Comparison of ENCODE assay signal across 1 cellular context in the genomic region with DNA sequence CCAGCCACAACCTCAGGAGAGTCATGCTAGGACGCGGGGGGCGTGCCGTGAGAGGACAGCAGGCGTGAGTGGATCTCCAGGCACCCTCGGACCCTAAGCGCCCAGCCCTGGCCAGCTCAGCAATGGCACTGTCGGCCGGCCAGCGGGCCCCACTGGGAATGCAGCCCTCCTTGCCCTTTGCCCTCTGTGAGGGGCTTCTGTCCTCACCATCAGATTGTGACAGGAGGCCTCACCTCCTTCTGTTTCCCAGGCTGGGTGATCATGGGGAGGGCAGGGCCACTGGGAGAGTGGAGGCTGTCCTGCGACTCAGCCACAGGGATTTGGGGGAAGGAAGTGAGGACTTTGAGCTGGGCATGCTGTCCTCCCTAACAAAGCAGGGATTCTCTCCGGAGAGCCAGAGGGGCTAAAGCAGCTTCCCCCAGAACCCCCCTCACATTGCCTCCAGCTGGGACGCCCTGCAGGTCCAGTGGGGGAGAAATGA.
TF ChIP-seq lines count a peak whose summit lies in the region.

No MANE protein-coding gene starts in this region.

TF ChIP-seq in HepG2, 621 proteins besides CTCF, POLR2A, EP300 and RAD21 (continued from another document and continues in another):
- TF ChIP-seq ZNF275 (CRISPR knock-in tag; IDR thresholded peaks at IDR 0.05; ENCODE audit: borderline replicate concordance) (no peak), RBFOX2 (IDR thresholded peaks at IDR 0.05; ENCODE audit: low read depth, low read length) (no peak), AFF4 (CRISPR knock-in tag; IDR thresholded peaks at IDR 0.05) (no peak), ZNF460 (CRISPR knock-in tag; IDR thresholded peaks at IDR 0.05; ENCODE audit: borderline replicate concordance) (0 out of 2 replicates have a peak, but pooled peaks have one; percentile 16), MEF2D (CRISPR knock-in tag; IDR thresholded peaks at IDR 0.05) (no peak), NCOA1 (CRISPR knock-in tag; IDR thresholded peaks at IDR 0.05) (no peak), ARNT (IDR thresholded peaks at IDR 0.05) (no peak), ZNF543 (CRISPR knock-in tag; IDR thresholded peaks at IDR 0.05) (no peak), MTA3 (CRISPR knock-in tag; IDR thresholded peaks at IDR 0.05) (no peak), ZNF230 (CRISPR knock-in tag; IDR thresholded peaks at IDR 0.05) (no peak), SMAD1 (CRISPR knock-in tag; IDR thresholded peaks at IDR 0.05; ENCODE audit: borderline replicate concordance, low read depth) (no peak), CERS6 (CRISPR knock-in tag; IDR thresholded peaks at IDR 0.05) (no peak), MAF1 (CRISPR knock-in tag; IDR thresholded peaks at IDR 0.05; ENCODE audit: borderline replicate concordance) (no peak), CREB1 (IDR thresholded peaks at IDR 0.05) (no peak), CREB1 (CRISPR knock-in tag; IDR thresholded peaks at IDR 0.05) (no peak), ZNF703 (CRISPR knock-in tag; IDR thresholded peaks at IDR 0.05; ENCODE audit: borderline replicate concordance) (no peak), ZNF557 (CRISPR knock-in tag; IDR thresholded peaks at IDR 0.05) (no peak), ZBTB8A (CRISPR knock-in tag; IDR thresholded peaks at IDR 0.05; ENCODE audit: borderline replicate concordance, low read depth) (no peak), PRDM15 (CRISPR knock-in tag; IDR thresholded peaks at IDR 0.05) (no peak), XRCC5 (optimal IDR thresholded peaks at IDR 0.05; ENCODE audit: low read length) (peak; percentile 74), ZBTB7A (CRISPR knock-in tag; IDR thresholded peaks at IDR 0.05) (peak; percentile 93), TFE3 (CRISPR knock-in tag; IDR thresholded peaks at IDR 0.05) (no peak), PITX1 (CRISPR knock-in tag; IDR thresholded peaks at IDR 0.05) (no peak), DMAP1 (CRISPR knock-in tag; IDR thresholded peaks at IDR 0.05) (no peak), ARID3A (IDR thresholded peaks at IDR 0.05; ENCODE audit: low read depth, low read length) (no peak), UBTF (CRISPR knock-in tag; IDR thresholded peaks at IDR 0.05) (0 out of 2 replicates have a peak, but pooled peaks have one; percentile 26), PAF1 (CRISPR knock-in tag; IDR thresholded peaks at IDR 0.05) (no peak), ZNF326 (CRISPR knock-in tag; IDR thresholded peaks at IDR 0.05; ENCODE audit: borderline replicate concordance) (no peak), CBFB (CRISPR knock-in tag; IDR thresholded peaks at IDR 0.05) (no peak), ZKSCAN8 (CRISPR knock-in tag; IDR thresholded peaks at IDR 0.05; ENCODE audit: borderline replicate concordance) (no peak), HOXA7 (CRISPR knock-in tag; IDR thresholded peaks at IDR 0.05) (no peak), ZNF343 (CRISPR knock-in tag; IDR thresholded peaks at IDR 0.05) (no peak), FOSL1 (CRISPR knock-in tag; IDR thresholded peaks at IDR 0.05; ENCODE audit: borderline replicate concordance) (no peak), HNRNPLL (IDR thresholded peaks at IDR 0.05; ENCODE audit: low read depth, low read length, poor library complexity, severe bottlenecking) (no peak), KLF16 (CRISPR knock-in tag; IDR thresholded peaks at IDR 0.05) (no peak), THAP11 (CRISPR knock-in tag; IDR thresholded peaks at IDR 0.05) (no peak), ZNF615 (CRISPR knock-in tag; IDR thresholded peaks at IDR 0.05; ENCODE audit: borderline replicate concordance) (no peak)
- TF ChIP-seq, protein P1, sequence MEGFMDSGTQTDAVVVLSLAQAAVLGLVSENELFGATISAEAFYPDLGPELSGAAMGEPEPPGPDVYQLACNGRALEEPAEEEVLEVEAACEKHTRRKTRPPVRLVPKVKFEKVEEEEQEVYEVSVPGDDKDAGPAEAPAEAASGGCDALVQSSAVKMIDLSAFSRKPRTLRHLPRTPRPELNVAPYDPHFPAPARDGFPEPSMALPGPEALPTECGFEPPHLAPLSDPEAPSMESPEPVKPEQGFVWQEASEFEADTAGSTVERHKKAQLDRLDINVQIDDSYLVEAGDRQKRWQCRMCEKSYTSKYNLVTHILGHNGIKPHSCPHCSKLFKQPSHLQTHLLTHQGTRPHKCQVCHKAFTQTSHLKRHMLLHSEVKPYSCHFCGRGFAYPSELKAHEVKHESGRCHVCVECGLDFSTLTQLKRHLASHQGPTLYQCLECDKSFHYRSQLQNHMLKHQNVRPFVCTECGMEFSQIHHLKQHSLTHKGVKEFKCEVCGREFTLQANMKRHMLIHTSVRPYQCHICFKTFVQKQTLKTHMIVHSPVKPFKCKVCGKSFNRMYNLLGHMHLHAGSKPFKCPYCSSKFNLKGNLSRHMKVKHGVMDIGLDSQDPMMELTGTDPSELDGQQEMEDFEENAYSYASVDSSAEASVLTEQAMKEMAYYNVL (CRISPR knock-in tag; IDR thresholded peaks at IDR 0.05; ENCODE audit: borderline replicate concordance), result no peak
- TF ChIP-seq, protein P2, sequence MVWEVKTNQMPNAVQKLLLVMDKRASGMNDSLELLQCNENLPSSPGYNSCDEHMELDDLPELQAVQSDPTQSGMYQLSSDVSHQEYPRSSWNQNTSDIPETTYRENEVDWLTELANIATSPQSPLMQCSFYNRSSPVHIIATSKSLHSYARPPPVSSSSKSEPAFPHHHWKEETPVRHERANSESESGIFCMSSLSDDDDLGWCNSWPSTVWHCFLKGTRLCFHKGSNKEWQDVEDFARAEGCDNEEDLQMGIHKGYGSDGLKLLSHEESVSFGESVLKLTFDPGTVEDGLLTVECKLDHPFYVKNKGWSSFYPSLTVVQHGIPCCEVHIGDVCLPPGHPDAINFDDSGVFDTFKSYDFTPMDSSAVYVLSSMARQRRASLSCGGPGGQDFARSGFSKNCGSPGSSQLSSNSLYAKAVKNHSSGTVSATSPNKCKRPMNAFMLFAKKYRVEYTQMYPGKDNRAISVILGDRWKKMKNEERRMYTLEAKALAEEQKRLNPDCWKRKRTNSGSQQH (CRISPR knock-in tag; IDR thresholded peaks at IDR 0.05; ENCODE audit: low read depth), result no peak
